ENCODE assay signal across 16 cellular contexts in the genomic region with DNA sequence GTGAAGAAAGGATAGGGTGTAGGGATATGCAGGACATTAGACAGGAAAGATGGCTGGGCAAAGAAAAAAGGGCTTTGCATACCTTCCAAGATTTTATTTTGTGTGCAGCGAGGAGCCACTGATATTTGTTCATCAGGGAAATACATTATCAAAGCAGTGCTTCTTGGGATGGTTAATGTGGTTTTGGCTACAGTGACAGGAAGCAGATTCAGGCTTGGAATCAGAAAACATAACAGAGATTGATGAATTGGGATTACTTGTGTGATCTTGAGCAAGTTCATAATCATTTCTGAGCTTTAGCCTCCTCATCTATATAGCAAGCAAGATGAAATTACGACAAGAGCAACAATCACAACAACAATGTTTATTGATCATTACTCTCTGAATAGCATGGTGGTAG.
DNase-seq lines count a peak whose midpoint lies in the region; ATAC-seq and TF ChIP-seq lines count a peak whose summit lies in the region.
"Had no signal": no experiment of that assay in that cellular context is flagged by ENCODE, and none has a peak within 500 bp of the region (broad histone marks: within the 10 kb centered on the region; RNA-seq: fewer than 3 reads in every experiment).

No MANE protein-coding gene starts in this region.

- DNase-seq in T-helper 1 cell (no peak), T-helper 17 cell (no peak), foreskin keratinocyte (no peak), GM03348 (ENCODE audit: low spot score) (no peak), posterior vena cava (ENCODE audit: low spot score) (no peak)
- no peak for DNase-seq in CD4-positive, alpha-beta memory T cell
- DNase-seq: DND-41, KG1, NCI-H1436, NCI-H2029, NCI-H2171, NCI-H446 had no signal

- no peaks in the 10 kb centered on the region for H3K27me3 Mint-ChIP-seq in T-helper 1 cell treated with Interleukin-12 subunit alpha and Interleukin-12 subunit beta and Interleukin-4 antibody, amounts not matched to agents 30 μg/mL and 1 μg/mL, for 36 hours (ENCODE audit: low read depth)
- peaks cover 0 to 3% of the 10 kb centered on the region in 2 donors for H3K27me3 Mint-ChIP-seq in CD4-positive, alpha-beta memory T cell
- H3K27me3 Mint-ChIP-seq in T-helper 17 cell: no peaks in the 10 kb centered on the region

- H3K4me1 Mint-ChIP-seq in T-helper 1 cell treated with Interleukin-12 subunit alpha and Interleukin-12 subunit beta and Interleukin-4 antibody, amounts not matched to agents 30 μg/mL and 1 μg/mL, for 36 hours (ENCODE audit: low read depth): peaks cover 58% of the 10 kb centered on the region
- H3K4me1 Mint-ChIP-seq in CD4-positive, alpha-beta memory T cell: peaks cover 54 to 86% (median 70%) of the 10 kb centered on the region in 4 donors
- H3K4me1 Mint-ChIP-seq in T-helper 17 cell: peaks cover 35% of the 10 kb centered on the region

- intact Hi-C loops in CD4-positive, alpha-beta memory T cell (cut with micrococcal nuclease): no loop called here
- intact Hi-C loops in posterior vena cava (cut with DNase I): no loop called here

- H3K27ac Mint-ChIP-seq in T-helper 1 cell treated with Interleukin-12 subunit alpha and Interleukin-12 subunit beta and Interleukin-4 antibody, amounts not matched to agents 30 μg/mL and 1 μg/mL, for 36 hours: peak overlapping the region; percentile 11
- peak overlapping the region in 4 of 7 donors; percentile 9 to 71 (median 22) for H3K27ac Mint-ChIP-seq in CD4-positive, alpha-beta memory T cell
- H3K27ac Mint-ChIP-seq in T-helper 17 cell: peak overlapping the region; percentile 83

- peak overlapping the region; percentile 21 for H3K4me3 Mint-ChIP-seq in T-helper 1 cell treated with Interleukin-12 subunit alpha and Interleukin-12 subunit beta and Interleukin-4 antibody, amounts not matched to agents 30 μg/mL and 1 μg/mL, for 36 hours
- peak overlapping the region in 3 of 8 donors; percentile 7 to 36 (median 24) for H3K4me3 Mint-ChIP-seq in CD4-positive, alpha-beta memory T cell
- peak overlapping the region; percentile 12 for H3K4me3 Mint-ChIP-seq in T-helper 17 cell

- H3K36me3 Mint-ChIP-seq in T-helper 1 cell treated with Interleukin-12 subunit alpha and Interleukin-12 subunit beta and Interleukin-4 antibody, amounts not matched to agents 30 μg/mL and 1 μg/mL, for 36 hours (ENCODE audit: low read depth): peaks cover 11% of the 10 kb centered on the region
- H3K36me3 Mint-ChIP-seq in CD4-positive, alpha-beta memory T cell: peaks cover 0 to 3% of the 10 kb centered on the region in 2 donors
- peaks cover 3% of the 10 kb centered on the region for H3K36me3 Mint-ChIP-seq in T-helper 17 cell (ENCODE audit: low read depth)

- H3K4me3 ChIP-seq in CD4-positive, alpha-beta memory T cell (ENCODE audit: low read length in 2 of 2): no peak overlapping the region

- H3K27me3 ChIP-seq in CD4-positive, alpha-beta memory T cell (ENCODE audit: insufficient read depth, low read length): no peaks in the 10 kb centered on the region
- no peaks in the 10 kb centered on the region for H3K27me3 ChIP-seq in foreskin keratinocyte

- ATAC-seq in T-helper 17 cell (no peak), foreskin keratinocyte (no peak), HG03469 (IDR thresholded peaks at IDR 0.05; ENCODE audit: unreplicated experiment) (no peak)
- ATAC-seq: HepG2 had no signal

- H3K9me3 Mint-ChIP-seq in T-helper 1 cell treated with Interleukin-12 subunit alpha and Interleukin-12 subunit beta and Interleukin-4 antibody, amounts not matched to agents 30 μg/mL and 1 μg/mL, for 36 hours: no peaks in the 10 kb centered on the region
- no peaks in the 10 kb centered on the region for H3K9me3 Mint-ChIP-seq in CD4-positive, alpha-beta memory T cell

- no peak overlapping the region for H3K27ac ChIP-seq in CD4-positive, alpha-beta memory T cell (ENCODE audit: low read depth, low read length)
- peak overlapping the region; percentile 97 for H3K27ac ChIP-seq in foreskin keratinocyte
- H3K27ac ChIP-seq: RWPE1 had no signal

- CTCF ChIA-PET in CD4-positive, alpha-beta memory T cell (lab: Charles Lee; ENCODE audit: partially characterized antibody): interaction anchor here (0.6 to 3.7 kb wide), 2 partner anchors 152 to 161 kb away, joined by 3 to 63 read pairs; no protein-coding TSS in a partner anchor

- peaks cover 67% of the 10 kb centered on the region for H3K4me1 ChIP-seq in CD4-positive, alpha-beta memory T cell (ENCODE audit: insufficient read depth, low read length)
- peaks cover 26% of the 10 kb centered on the region for H3K4me1 ChIP-seq in foreskin keratinocyte

- H3K36me3 ChIP-seq in CD4-positive, alpha-beta memory T cell (ENCODE audit: insufficient read depth, low read length): no peaks in the 10 kb centered on the region

- POLR2A ChIA-PET in CD4-positive, alpha-beta memory T cell (lab: Charles Lee; ENCODE audit: partially characterized antibody): interaction anchor here (1.3 to 9.9 kb wide), 3 partner anchors 9 to 16 kb away, joined by 4 to 65 read pairs (median 7); no protein-coding TSS in a partner anchor

- TF ChIP-seq CTCF in foreskin keratinocyte (conservative IDR thresholded peaks at IDR 0.05): no peak

- no peaks in the 10 kb centered on the region for H3K9me3 ChIP-seq in CD4-positive, alpha-beta memory T cell (ENCODE audit: control insufficient read depth in 1 of 2, low read length in 2 of 2)
- no peaks in the 10 kb centered on the region for H3K9me3 ChIP-seq in T-helper 17 cell (ENCODE audit: control insufficient read depth, low read length, poor library complexity, severe bottlenecking)

Comparison
In these comparisons a context has a peak if more than half of its experiments do, and no peak if none do; other contexts are left out.
1. H3K27ac Mint-ChIP-seq: peak in every context shown above with its lines; median percentile 83 in T-helper 17 cell; 22 in CD4-positive, alpha-beta memory T cell; 11 in T-helper 1 cell treated with Interleukin-12 subunit alpha and Interleukin-12 subunit beta and Interleukin-4 antibody, amounts not matched to agents 30 μg/mL and 1 μg/mL, for 36 hours.